8 cellular contexts compared by ENCODE assay signal in the genomic region with DNA sequence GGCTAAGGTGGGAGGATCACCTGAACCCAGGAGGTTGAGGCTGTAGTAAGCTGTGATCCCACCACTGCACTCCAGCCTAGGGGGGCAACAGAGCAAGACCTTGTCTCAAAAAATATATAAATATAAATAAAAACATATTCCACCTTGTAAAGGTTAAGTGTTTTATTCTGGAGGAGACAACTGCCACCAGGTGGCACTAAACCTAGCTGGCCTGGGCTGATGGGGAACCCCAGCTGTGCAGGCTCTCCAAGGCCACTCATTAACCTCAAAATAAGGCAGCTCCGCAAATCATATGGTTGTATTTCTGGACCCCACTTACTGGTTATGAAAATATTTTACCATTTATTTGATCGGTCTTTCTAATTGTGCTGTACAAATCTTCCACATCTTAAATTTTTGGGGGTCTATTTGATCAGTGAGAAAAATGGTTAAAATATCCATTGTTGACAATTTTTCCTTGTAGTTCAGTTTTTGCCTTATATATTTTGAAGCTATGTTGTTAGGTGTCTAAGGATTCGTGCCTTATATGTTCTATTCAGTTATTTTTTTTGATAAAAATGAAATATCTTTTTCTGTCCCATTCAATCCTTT. TPM values are rescaled to one million over a fixed set of nuclear protein-coding genes. Genes with fewer than 3 reads are reported as not detected.
A peak's percentile ranks its signal among the peaks of the same experiment; 100 is the strongest.
DNase-seq lines count a peak whose midpoint lies in the region; ATAC-seq lines count a peak whose summit lies in the region.

No MANE protein-coding gene starts in this region.

- no peaks in the 10 kb centered on the region for H3K36me3 ChIP-seq in H7 (replicated peaks; ENCODE audit: control insufficient read depth, insufficient read depth, low read length)

- peak; percentile 71 for ATAC-seq in stimulated activated memory B cell treated with anti-CD40 and anti-IgM and Interleukin-4, amounts not matched to agents 10 μg/mL and 1 μg/mL and 100 μg/mL, for 72 hours
- ATAC-seq in GM18909 (IDR thresholded peaks at IDR 0.05; ENCODE audit: poor library complexity, unreplicated experiment) = no peak

- H3K27me3 ChIP-seq in H7 (ENCODE audit: control insufficient read depth, insufficient read depth, low read length) = peaks cover 2% of the 10 kb centered on the region; the same call in 1 of the 2 replicates

- H3K4me3 Mint-ChIP-seq in stimulated activated memory B cell treated with anti-CD40 and anti-IgM and Interleukin-4, amounts not matched to agents 10 μg/mL and 1 μg/mL and 100 μg/mL, for 72 hours = no peak overlapping the region

- H3K27me3 Mint-ChIP-seq in stimulated activated memory B cell treated with anti-CD40 and anti-IgM and Interleukin-4, amounts not matched to agents 10 μg/mL and 1 μg/mL and 100 μg/mL, for 72 hours = no peaks in the 10 kb centered on the region

- H3K36me3 Mint-ChIP-seq in stimulated activated memory B cell treated with anti-CD40 and anti-IgM and Interleukin-4, amounts not matched to agents 10 μg/mL and 1 μg/mL and 100 μg/mL, for 72 hours = no peaks in the 10 kb centered on the region

- no peak overlapping the region for H3K27ac Mint-ChIP-seq in stimulated activated memory B cell treated with anti-CD40 and anti-IgM and Interleukin-4, amounts not matched to agents 10 μg/mL and 1 μg/mL and 100 μg/mL, for 72 hours

- H3K9me3 Mint-ChIP-seq in stimulated activated memory B cell treated with anti-CD40 and anti-IgM and Interleukin-4, amounts not matched to agents 10 μg/mL and 1 μg/mL and 100 μg/mL, for 72 hours = no peaks in the 10 kb centered on the region

- no peak overlapping the region for H3K4me3 ChIP-seq in H7 (ENCODE audit: insufficient read depth, low read depth, low read length)

- peak; percentile 82 for DNase-seq in AG20443 (ENCODE audit: low spot score)
- peak; percentile 74 for DNase-seq in H7
- DNase-seq in NCI-H748 treated with DMSO at 0.1 percent for 48 hours (lab: John Stamatoyannopoulos, UW) = peak; percentile 21
- peak; percentile 73 to 81 for DNase-seq in activated CD4-positive, alpha-beta T cell treated with anti-CD3 and anti-CD28 coated beads, Interleukin-2, amount 50 U/mL, for 48 hours
- DNase-seq in effector CD8-positive, alpha-beta T cell (lab: John Stamatoyannopoulos, UW) = peak; percentile 45
- DNase-seq in myocyte (ENCODE audit: low read depth) = peak; percentile 76

- H3K4me1 Mint-ChIP-seq in stimulated activated memory B cell treated with anti-CD40 and anti-IgM and Interleukin-4, amounts not matched to agents 10 μg/mL and 1 μg/mL and 100 μg/mL, for 72 hours = peaks cover 11% of the 10 kb centered on the region

RNA-seq across cellular contexts. Expression of a gene that starts 8.5 kb away (rescaled TPM):
- total RNA-seq in H7 (2014; rRNA removed; shearing (Covaris generic)) = 0.11 and 0.59 TPM in 2 replicates
- total RNA-seq in myocyte = 1.2 and 2.0 TPM in 2 replicates
- 0.52 TPM for polyA plus RNA-seq in myocyte (2012)

RNA-seq across cellular contexts. Expression of a gene that starts 30.8 kb away (rescaled TPM):
- 0.52 and 0.63 TPM in 2 replicates for total RNA-seq in H7 (2014; rRNA removed; shearing (Covaris generic))
- 0.08 and 0.26 TPM in 2 replicates for total RNA-seq in myocyte
- polyA plus RNA-seq in myocyte (2012) = 0.06 TPM

RNA-seq across cellular contexts. Expression of a gene that starts 56.3 kb away (rescaled TPM):
- total RNA-seq in H7 (2014; rRNA removed; shearing (Covaris generic)) = 4.8 and 6.8 TPM in 2 replicates
- total RNA-seq in myocyte = 99.4 and 105 TPM in 2 replicates
- polyA plus RNA-seq in myocyte (2012) = 8.0 TPM

Comparison
In these comparisons a context has a peak if more than half of its experiments do, and no peak if none do; other contexts are left out.
1. DNase-seq: peak in every context shown above with its lines; median percentile 82 in AG20443; 77 in activated CD4-positive, alpha-beta T cell treated with anti-CD3 and anti-CD28 coated beads, Interleukin-2, amount 50 U/mL, for 48 hours; 76 in myocyte; 74 in H7; 45 in effector CD8-positive, alpha-beta T cell; 21 in NCI-H748 treated with DMSO at 0.1 percent for 48 hours.
2. RNA of a gene that starts 56.3 kb away (total RNA-seq): 99.4 to 105 TPM in myocyte; 4.8 to 6.8 TPM in H7; every median in the first group is over 10 times any median in the second.